Comparison of ENCODE assay signal across 12 cellular contexts in the genomic region with DNA sequence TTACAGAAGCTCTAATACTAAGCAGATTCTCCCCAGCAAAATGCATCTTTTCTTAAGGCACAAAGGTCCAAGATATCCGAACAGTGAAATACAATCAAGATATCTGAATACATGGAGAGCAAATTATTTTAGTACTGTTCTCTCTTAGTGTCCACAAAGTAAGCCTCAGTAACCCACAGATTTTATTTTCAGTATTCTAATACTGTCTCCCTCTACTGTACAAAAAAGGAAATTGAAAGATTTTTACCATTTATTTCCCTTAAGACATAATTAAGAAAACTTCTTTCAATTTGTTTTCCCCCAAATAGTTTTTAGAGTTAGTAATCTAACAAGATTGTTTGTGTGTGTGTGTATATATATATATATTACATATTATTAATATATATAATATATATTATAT. TPM values are rescaled to one million over a fixed set of nuclear protein-coding genes. Genes with fewer than 3 reads are reported as not detected.
DNase-seq lines count a peak whose midpoint lies in the region; ATAC-seq and TF ChIP-seq lines count a peak whose summit lies in the region.
"Had no signal": no experiment of that assay in that cellular context is flagged by ENCODE, and none has a peak within 500 bp of the region (broad histone marks: within the 10 kb centered on the region; RNA-seq: fewer than 3 reads in every experiment).

No MANE protein-coding gene starts in this region.

- H3K4me3 Mint-ChIP-seq in nephron = no peak overlapping the region

- no peaks in the 10 kb centered on the region for H3K27me3 ChIP-seq in stomach

- no peak overlapping the region for H3K4me3 ChIP-seq in astrocyte of the cerebellum (ENCODE audit: low read depth, low read length)
- H3K4me3 ChIP-seq in stomach = no peak overlapping the region

- peak; percentile 17 for TF ChIP-seq CTCF in astrocyte of the cerebellum (IDR thresholded peaks at IDR 0.05; ENCODE audit: low read depth, low read length, missing control alignments)
- peak in 2 of 3 experiments; percentile 23 to 27 for TF ChIP-seq CTCF in nephron (IDR thresholded peaks at IDR 0.05; ENCODE audit: unreplicated experiment in 3 of 3)
- no peak for TF ChIP-seq CTCF in stomach (IDR thresholded peaks at IDR 0.05)

- TF ChIP-seq EP300 in stomach (IDR thresholded peaks at IDR 0.05) = no peak

- no peak overlapping the region for H3K27ac Mint-ChIP-seq in nephron
- H3K27ac Mint-ChIP-seq: activated naive CD4-positive, alpha-beta T cell treated with anti-CD3 and anti-CD28 coated beads, Interleukin-2, amount 50 U/mL, for 72 hours had no signal

- peak; percentile 34 for DNase-seq in DMS 273 (lab: John Stamatoyannopoulos, UW; ENCODE audit: unreplicated experiment)
- no peak for DNase-seq in DMS 273 treated with DMSO at 0.1 percent for 48 hours (lab: John Stamatoyannopoulos, UW)
- DNase-seq in LHCN-M2 (ENCODE audit: low read depth) = peak; percentile 21
- DNase-seq in astrocyte of the cerebellum (ENCODE audit: low read depth) = no peak
- DNase-seq in stomach = no peak
- no peak for DNase-seq in HUDEP-2 (lab: John Stamatoyannopoulos, UW; ENCODE audit: unreplicated experiment in 76 of 76)
- DNase-seq: NCI-H2107, WERI-Rb-1 had no signal

- WGBS in stomach, 5 donors = 43 to 57% (median 50%) methylated on average over 1 of the region's 1 CpG

- H3K9me3 ChIP-seq in stomach = no peaks in the 10 kb centered on the region

- no peaks in the 10 kb centered on the region for H3K27me3 Mint-ChIP-seq in nephron (ENCODE audit: low read depth)

- in situ Hi-C loops in astrocyte of the cerebellum (cut with HindIII; ENCODE audit: low sequenced_read_pairs) = no loop called here

- no peaks in the 10 kb centered on the region for H3K4me1 ChIP-seq in stomach

- TF ChIP-seq POLR2A in stomach (IDR thresholded peaks at IDR 0.05) = no peak

- H3K27ac ChIP-seq in stomach = no peak overlapping the region
- H3K27ac ChIP-seq: WERI-Rb-1 had no signal

- no peaks in the 10 kb centered on the region for H3K9me3 Mint-ChIP-seq in nephron
- H3K9me3 Mint-ChIP-seq: activated naive CD4-positive, alpha-beta T cell treated with anti-CD3 and anti-CD28 coated beads, Interleukin-2, amount 50 U/mL, for 72 hours had no signal

- intact Hi-C loops in stomach (cut with DNase I; ENCODE audit: low total_unique reads) = no loop called here

- no peak for ATAC-seq in GM21576 (IDR thresholded peaks at IDR 0.05; ENCODE audit: unreplicated experiment)
- ATAC-seq: activated naive CD4-positive, alpha-beta T cell treated with anti-CD3 and anti-CD28 coated beads, Interleukin-2, amount 50 U/mL, for 72 hours had no signal

- H3K36me3 Mint-ChIP-seq in nephron (ENCODE audit: low read depth) = no peaks in the 10 kb centered on the region
- H3K36me3 Mint-ChIP-seq: activated naive CD4-positive, alpha-beta T cell treated with anti-CD3 and anti-CD28 coated beads, Interleukin-2, amount 50 U/mL, for 72 hours had no signal

- H3K4me1 Mint-ChIP-seq in nephron = no peaks in the 10 kb centered on the region

- no peaks in the 10 kb centered on the region for H3K36me3 ChIP-seq in stomach
- H3K36me3 ChIP-seq: WERI-Rb-1 had no signal

RNA-seq across cellular contexts. Expression of gene NOL6, which starts 24.7 kb away (rescaled TPM):
- total RNA-seq in LHCN-M2 (2014; rRNA removed) (34.8 and 35.7 TPM in 2 replicates), stomach (10 to 100 TPM; 12.5 to 43.6 (median 21.4) TPM)
- polyA plus RNA-seq in LHCN-M2 (2012) = 28.1 TPM
- 10 to 100 TPM; 10.7 to 22.0 (median 12.5) TPM for polyA plus RNA-seq in stomach

RNA-seq across cellular contexts. Expression of gene ANKRD18B, which starts 25.7 kb away (rescaled TPM):
- 6.0 and 7.9 TPM in 2 replicates for total RNA-seq in LHCN-M2 (2014; rRNA removed)
- polyA plus RNA-seq in LHCN-M2 (2012) = 1.7 TPM
- total RNA-seq in stomach = not detected
- 1 to 10 TPM in 1 of 3 donors, not detected in 2; 4.3 TPM for polyA plus RNA-seq in stomach

RNA-seq across cellular contexts. Expression of gene AQP3, which starts 51.0 kb away (rescaled TPM):
- total RNA-seq in LHCN-M2 (2014; rRNA removed) (16.4 and 40.1 TPM in 2 replicates), stomach (10 to 100 TPM in 3 of 5 donors, 1 to 10 TPM in 2; 1.7 to 60.0 (median 11.4) TPM)
- 7.9 TPM for polyA plus RNA-seq in LHCN-M2 (2012)
- 100 to 1,000 TPM in 1 of 3 donors, 10 to 100 TPM in 2; 10.8 to 319 (median 36.5) TPM for polyA plus RNA-seq in stomach
- polyA plus RNA-seq: neural cell had no signal

Comparison
In these comparisons a context has a peak if more than half of its experiments do, and no peak if none do; other contexts are left out.
1. DNase-seq: peak in DMS 273 (single experiment) and LHCN-M2 (single experiment); none in DMS 273 treated with DMSO at 0.1 percent for 48 hours (single experiment), astrocyte of the cerebellum (single experiment), stomach (single experiment) and HUDEP-2 (0 of 76).
2. CTCF ChIP-seq: peak in astrocyte of the cerebellum (single experiment) and nephron (2 of 3); none in stomach (0 of 7).